1 cellular context compared by ENCODE assay signal in the genomic region with DNA sequence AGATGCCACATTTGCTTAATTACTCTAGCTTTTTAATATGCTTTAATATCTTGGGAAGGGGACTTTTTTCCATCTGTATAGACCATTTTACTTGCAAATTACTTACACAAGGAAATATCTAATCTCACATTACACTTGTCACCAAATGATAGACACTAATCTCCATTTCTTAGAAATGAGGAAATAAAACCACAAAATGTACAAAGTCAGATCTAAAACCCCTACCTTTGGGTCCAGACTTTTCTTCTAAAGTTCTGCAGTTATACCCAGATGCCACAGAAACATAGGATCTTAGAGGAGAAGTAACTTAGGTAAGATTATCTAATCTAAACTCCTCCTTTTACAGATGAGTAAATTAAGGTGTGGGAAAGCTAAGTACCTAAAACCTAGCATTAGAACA.
TF ChIP-seq lines count a peak whose summit lies in the region.

No MANE protein-coding gene starts in this region.

TF ChIP-seq in A549, 52 proteins besides CTCF, POLR2A, EP300 and RAD21 (continued from another document):
- TF ChIP-seq, protein P1, sequence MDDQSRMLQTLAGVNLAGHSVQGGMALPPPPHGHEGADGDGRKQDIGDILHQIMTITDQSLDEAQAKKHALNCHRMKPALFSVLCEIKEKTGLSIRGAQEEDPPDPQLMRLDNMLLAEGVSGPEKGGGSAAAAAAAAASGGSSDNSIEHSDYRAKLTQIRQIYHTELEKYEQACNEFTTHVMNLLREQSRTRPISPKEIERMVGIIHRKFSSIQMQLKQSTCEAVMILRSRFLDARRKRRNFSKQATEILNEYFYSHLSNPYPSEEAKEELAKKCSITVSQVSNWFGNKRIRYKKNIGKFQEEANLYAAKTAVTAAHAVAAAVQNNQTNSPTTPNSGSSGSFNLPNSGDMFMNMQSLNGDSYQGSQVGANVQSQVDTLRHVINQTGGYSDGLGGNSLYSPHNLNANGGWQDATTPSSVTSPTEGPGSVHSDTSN (IDR thresholded peaks at IDR 0.05): no peak
- no peak for TF ChIP-seq HOXB5 (CRISPR knock-in tag; IDR thresholded peaks at IDR 0.05)
